17 cellular contexts compared by ENCODE assay signal in the genomic region with DNA sequence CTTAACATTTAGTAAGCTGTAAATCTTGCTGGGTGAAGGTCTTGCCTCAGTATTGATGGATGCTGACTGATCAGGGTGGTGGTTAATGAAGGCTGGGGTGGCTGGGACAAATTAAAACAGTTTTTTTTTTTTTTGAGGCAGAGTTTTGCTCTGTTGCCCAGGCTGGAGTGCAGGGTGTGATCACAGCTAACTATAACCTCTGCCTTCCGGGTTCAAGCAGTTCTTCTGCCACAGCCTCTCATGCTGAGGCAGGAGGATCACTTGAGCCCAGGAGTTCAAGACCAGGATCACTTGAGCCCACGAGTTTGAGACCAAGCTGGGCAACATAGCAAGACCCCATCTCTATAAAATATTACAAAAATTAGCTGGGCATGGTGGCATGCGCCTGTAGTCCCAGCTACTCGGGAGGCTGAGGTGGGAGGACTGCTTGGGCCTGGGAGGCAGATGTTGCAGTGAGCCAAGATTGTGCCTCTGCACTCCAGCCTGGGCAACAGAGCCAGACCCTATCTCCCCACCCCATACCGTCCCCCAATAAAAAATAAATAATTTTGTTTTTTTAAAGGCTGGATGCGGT.
DNase-seq lines count a peak whose midpoint lies in the region; ATAC-seq and TF ChIP-seq lines count a peak whose summit lies in the region.
"Had no signal": no experiment of that assay in that cellular context is flagged by ENCODE, and none has a peak within 500 bp of the region (broad histone marks: within the 10 kb centered on the region; RNA-seq: fewer than 3 reads in every experiment).

No MANE protein-coding gene starts in this region.

- POLR2A ChIA-PET in PC-3 (lab: Charles Lee; ENCODE audit: unreplicated experiment) = no interaction called here

- 84 to 94% (median 93%) methylated on average over 6 of the region's 6 CpGs for WGBS in heart left ventricle, 4 donors
- 96% methylated on average over 5 of the region's 6 CpGs for WGBS in esophagus muscularis mucosa

- no peak overlapping the region for H2AFZ ChIP-seq in PC-3 (ENCODE audit: low read length)

- TF ChIP-seq POLR2A in heart left ventricle (IDR thresholded peaks at IDR 0.05) (no peak), esophagus muscularis mucosa (IDR thresholded peaks at IDR 0.05; ENCODE audit: low read depth) (no peak)

- peaks cover 10% of the 10 kb centered on the region; the same call in 1 of the 2 replicates for H4K20me1 ChIP-seq in PC-3 (ENCODE audit: low read length)

- H3K4me2 ChIP-seq in PC-3 (ENCODE audit: low read length) = no peak overlapping the region

- TF ChIP-seq EP300 in esophagus muscularis mucosa (IDR thresholded peaks at IDR 0.05) = no peak

- no peak for ATAC-seq in heart left ventricle
- ATAC-seq in PC-3 = no peak
- no peak for ATAC-seq in thoracic aorta (ENCODE audit: insufficient number of reproducible peaks, low FRiP score, low read depth)
- no peak for ATAC-seq in HG02840 (IDR thresholded peaks at IDR 0.05; ENCODE audit: low FRiP score, unreplicated experiment)
- no peak for ATAC-seq in HG03521 (IDR thresholded peaks at IDR 0.05; ENCODE audit: unreplicated experiment)
- ATAC-seq: Right ventricle myocardium inferior had no signal

- CTCF ChIA-PET in PC-3 (lab: Charles Lee) = no interaction called here

- no peaks in the 10 kb centered on the region for H3F3A ChIP-seq in PC-3 (ENCODE audit: low read length, unreplicated experiment)

- no peaks in the 10 kb centered on the region for H3K27me3 ChIP-seq in heart left ventricle
- H3K27me3 ChIP-seq in right atrium auricular region = no peaks in the 10 kb centered on the region
- H3K27me3 ChIP-seq in PC-3 (ENCODE audit: low read length) = no peaks in the 10 kb centered on the region
- no peaks in the 10 kb centered on the region for H3K27me3 ChIP-seq in esophagus muscularis mucosa
- H3K27me3 ChIP-seq in thoracic aorta (replicated peaks; ENCODE audit: insufficient read depth) = no peaks in the 10 kb centered on the region
- H3K27me3 ChIP-seq: esophagus squamous epithelium had no signal

- no peak overlapping the region for H3K9ac ChIP-seq in PC-3 (ENCODE audit: low read length)

- H3K9me3 ChIP-seq in heart left ventricle (peaks cover 0 to 20% (median 7%) of the 10 kb centered on the region in 12 donors), right atrium auricular region (peaks cover 0 to 9% of the 10 kb centered on the region in 2 donors), PC-3 (ENCODE audit: low read length) (no peaks in the 10 kb centered on the region), esophagus muscularis mucosa (peaks cover 0 to 11% (median 5%) of the 10 kb centered on the region in 4 donors), thoracic aorta (peaks cover 10% of the 10 kb centered on the region)

- intact Hi-C loops in heart left ventricle (cut with DNase I) = loop anchor here in 1 of 10 donors (10.0 kb wide), 1 partner anchor 64 kb away; a partner anchor contains a TSS
- intact Hi-C loops in PC-3 (cut with micrococcal nuclease) = loop anchor here (1.0 to 2.0 kb wide), 3 partner anchors 7 to 68 kb away; a partner anchor contains a TSS
- intact Hi-C loops in esophagus muscularis mucosa (cut with DNase I) = no loop called here

- H3K9me2 ChIP-seq in PC-3 (replicated peaks; ENCODE audit: low read length) = no peaks in the 10 kb centered on the region

- H3K4me3 ChIP-seq in heart left ventricle (no peak overlapping the region), right atrium auricular region (no peak overlapping the region), PC-3 (ENCODE audit: low read length) (no peak overlapping the region), esophagus muscularis mucosa (no peak overlapping the region), thoracic aorta (no peak overlapping the region)
- H3K4me3 ChIP-seq: esophagus squamous epithelium had no signal

- H3K36me3 ChIP-seq in heart left ventricle = peaks cover 0 to 8% (median 0%) of the 10 kb centered on the region in 9 donors
- no peaks in the 10 kb centered on the region for H3K36me3 ChIP-seq in right atrium auricular region
- H3K36me3 ChIP-seq in PC-3 (ENCODE audit: low read depth, low read length) = peaks cover 16% of the 10 kb centered on the region
- H3K36me3 ChIP-seq in esophagus muscularis mucosa = peaks cover 0 to 9% (median 6%) of the 10 kb centered on the region in 4 donors
- no peaks in the 10 kb centered on the region for H3K36me3 ChIP-seq in thoracic aorta

- TF ChIP-seq CTCF in heart left ventricle (IDR thresholded peaks at IDR 0.05) = no peak
- TF ChIP-seq CTCF in right atrium auricular region (IDR thresholded peaks at IDR 0.05) = no peak
- no peak for TF ChIP-seq CTCF in PC-3 (conservative IDR thresholded peaks at IDR 0.05; ENCODE audit: low read depth, low read length)
- TF ChIP-seq CTCF in esophagus muscularis mucosa (IDR thresholded peaks at IDR 0.05) = no peak
- no peak for TF ChIP-seq CTCF in thoracic aorta (IDR thresholded peaks at IDR 0.05)

- H3K27ac ChIP-seq in heart left ventricle (peak overlapping the region in 9 of 12 donors; percentile 16 to 86 (median 63)), right atrium auricular region (peak overlapping the region in 1 of 2 donors; percentile 52), PC-3 (ENCODE audit: low read length) (peak overlapping the region; percentile 61; the same call in 1 of the 2 replicates), esophagus muscularis mucosa (replicated peaks in 1 of 4) (peak overlapping the region; percentile 37 to 75 (median 61)), thoracic aorta (peak overlapping the region; percentile 55 to 72)

- DNase-seq in heart left ventricle (no peak), right atrium auricular region (ENCODE audit: low spot score) (no peak), PC-3 (no peak), esophagus muscularis mucosa (ENCODE audit: extremely low spot score) (no peak), thoracic aorta (ENCODE audit: low spot score) (no peak), NCI-H2107 (lab: John Stamatoyannopoulos, UW) (no peak)
- DNase-seq: activated CD4-positive, CD25-positive, alpha-beta regulatory T cell; activated T-cell treated with anti-CD3 and anti-CD28 coated beads for 4 hours; AML-193; esophagus squamous epithelium; GOT3; mammary epithelial cell; NCI-H187; NCI-H510A treated with DMSO at 0.1 percent for 48 hours had no signal

- no TSS peak for BruUV-seq in PC-3 (replicated peaks; lab: Mats Ljungman, UMichigan)

- peaks cover 89% of the 10 kb centered on the region for H3K79me2 ChIP-seq in PC-3 (ENCODE audit: low read length)

- H3K4me1 ChIP-seq in heart left ventricle (peaks cover 13 to 67% (median 43%) of the 10 kb centered on the region in 12 donors), right atrium auricular region (peaks cover 0 to 36% of the 10 kb centered on the region in 2 donors), PC-3 (ENCODE audit: insufficient read depth, low read length) (peaks cover 31% of the 10 kb centered on the region), esophagus muscularis mucosa (peaks cover 40 to 57% (median 48%) of the 10 kb centered on the region in 4 donors), thoracic aorta (ENCODE audit: control insufficient read depth in 1 of 2, low read depth in 2 of 2) (peaks cover 16 to 32% of the 10 kb centered on the region in 2 donors)
